ENCODE assay signal across 23 cellular contexts in genomic region chr1:223223091-223223995, GRCh38.
DNase-seq lines count a peak whose midpoint lies in the region; ATAC-seq lines count a peak whose summit lies in the region.
"Had no signal": no experiment of that assay in that cellular context is flagged by ENCODE, and none has a peak within 500 bp of the region (broad histone marks: within the 10 kb centered on the region; RNA-seq: fewer than 3 reads in every experiment).

No MANE protein-coding gene starts in this region.

- no peaks in the 10 kb centered on the region for H3K27me3 ChIP-seq in Karpas-422 (ENCODE audit: low read length)
- H3K27me3 ChIP-seq: SJSA1 had no signal

- intact Hi-C loops in sciatic nerve (cut with DNase I), result no loop called here

- H3K9ac ChIP-seq in Karpas-422 (ENCODE audit: low read length), result no peak overlapping the region

- ATAC-seq in sciatic nerve (no peak), HG02763 (IDR thresholded peaks at IDR 0.05; ENCODE audit: unreplicated experiment) (no peak), HG03342 (IDR thresholded peaks at IDR 0.05; ENCODE audit: unreplicated experiment) (no peak)

- H3K36me3 ChIP-seq in Karpas-422 (ENCODE audit: insufficient read depth, low read length), result no peaks in the 10 kb centered on the region; the same call in 1 of the 2 replicates
- H3K36me3 ChIP-seq: BE2C, SJSA1 had no signal

- no peak overlapping the region; the same call in 1 of the 2 replicates for H2AFZ ChIP-seq in Karpas-422 (ENCODE audit: low read length)
- H2AFZ ChIP-seq: PC-9 had no signal

- H3K79me2 ChIP-seq in Karpas-422 (ENCODE audit: low read length), result no peaks in the 10 kb centered on the region

- no peaks in the 10 kb centered on the region for H3K9me3 ChIP-seq in Karpas-422 (ENCODE audit: low read length)
- H3K9me3 ChIP-seq: BE2C, SJSA1 had no signal

- H3K4me1 ChIP-seq in Karpas-422 (ENCODE audit: low read length), result peaks cover 26% of the 10 kb centered on the region
- H3K4me1 ChIP-seq: BE2C had no signal

- no peak overlapping the region for H3K4me3 ChIP-seq in Karpas-422 (ENCODE audit: low read length)
- H3K4me3 ChIP-seq: PC-9, SJSA1 had no signal

- DNase-seq in NCI-H1417 (lab: John Stamatoyannopoulos, UW) (peak in 2 of 3 experiments; percentile 58 to 88), NCI-H1417 treated with DMSO at 0.1 percent for 48 hours (lab: John Stamatoyannopoulos, UW) (no peak), Karpas-422 (no peak), islet precursor cell (peak; percentile 38), sciatic nerve (ENCODE audit: low spot score) (peak; percentile 33), foreskin melanocyte (no peak)
- DNase-seq: 8988T; ACHN; BE2C; DMS153; KG1; MM.1S; NCI-H187; NCI-H446; NCI-H524 treated with DMSO at 0.1 percent for 48 hours; NCI-H774; NK-92 treated with Interleukin-12 subunit alpha and Interleukin-12 subunit beta, amount 100 ng/mL, for 24 hours; PC-9; Right ventricle myocardium superior; RPMI8226 had no signal

- peak overlapping the region; percentile 34 for H3K27ac ChIP-seq in Karpas-422 (ENCODE audit: low read length)
- H3K27ac ChIP-seq: PC-9, SJSA1 had no signal

- H3K9me2 ChIP-seq in Karpas-422 (replicated peaks; ENCODE audit: insufficient read depth, low read length), result no peaks in the 10 kb centered on the region

- peak overlapping the region; percentile 59 for H3K4me2 ChIP-seq in Karpas-422 (ENCODE audit: low read depth, low read length, poor library complexity, severe bottlenecking)
- H3K4me2 ChIP-seq: PC-9 had no signal

- H4K20me1 ChIP-seq in Karpas-422 (ENCODE audit: insufficient read depth, low read depth, low read length), result no peaks in the 10 kb centered on the region

Comparison
In these comparisons a context has a peak if more than half of its experiments do, and no peak if none do; other contexts are left out.
1. DNase-seq: peak in NCI-H1417 (2 of 3), islet precursor cell (single experiment) and sciatic nerve (single experiment); none in NCI-H1417 treated with DMSO at 0.1 percent for 48 hours (single experiment), Karpas-422 (single experiment) and foreskin melanocyte (single experiment).